In the genomic region with DNA sequence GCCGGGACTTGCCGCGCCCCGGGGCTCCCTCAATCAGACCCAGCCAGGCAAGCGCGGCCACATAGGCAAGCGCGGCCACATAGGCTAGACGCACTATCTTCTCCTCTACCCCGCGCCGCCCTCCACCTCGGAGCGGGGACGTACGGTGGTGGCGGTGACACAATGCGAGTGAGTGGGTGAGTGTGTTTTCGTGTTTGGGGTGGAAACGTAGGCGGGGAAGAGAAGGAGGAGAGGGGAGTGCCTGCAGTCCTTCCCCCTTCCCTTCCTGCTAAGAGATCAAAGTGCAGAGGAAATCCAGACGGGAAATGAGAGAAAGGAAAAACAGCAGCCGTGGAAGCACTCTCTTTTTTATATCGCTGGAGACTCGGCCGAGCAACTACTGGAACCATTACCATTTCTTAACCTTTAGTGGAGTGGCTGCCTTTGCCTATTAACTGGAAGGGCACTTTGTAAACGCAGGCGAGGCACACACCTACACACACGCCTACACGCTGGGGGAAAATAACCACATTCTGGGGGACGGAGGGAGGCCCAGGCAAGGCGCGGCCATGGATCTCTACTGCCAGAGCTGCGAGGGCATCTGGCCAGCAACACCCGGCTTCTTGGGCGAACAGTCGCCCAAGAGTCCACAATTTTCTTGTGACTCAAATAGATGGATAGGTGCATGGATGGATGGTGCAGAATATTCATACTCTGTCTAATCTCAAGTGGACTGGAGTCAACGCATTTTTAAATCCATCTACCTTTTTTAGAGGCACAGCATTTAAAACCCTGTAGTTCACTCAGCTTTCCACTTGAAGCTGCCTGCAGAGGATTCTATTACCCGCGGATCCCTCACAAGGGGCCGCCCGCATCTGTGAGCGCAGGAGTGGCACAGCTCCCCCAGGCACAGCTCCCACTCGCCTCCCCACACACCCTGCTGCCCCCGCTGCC, we compare ENCODE assay signal across 8 cellular contexts. TPM values are rescaled to one million over a fixed set of nuclear protein-coding genes. Genes with fewer than 3 reads are reported as not detected.
DNase-seq lines count a peak whose midpoint lies in the region; ATAC-seq, FAIRE-seq and TF ChIP-seq lines count a peak whose summit lies in the region.

No MANE protein-coding gene starts in this region.

- TF ChIP-seq CTCF in Calu3 (IDR thresholded peaks at IDR 0.05; ENCODE audit: unreplicated experiment) (no peak), astrocyte (IDR thresholded peaks at IDR 0.05; ENCODE audit: insufficient read depth, low read depth, low read length) (no peak), retinal pigment epithelial cell (conservative IDR thresholded peaks at IDR 0.05; ENCODE audit: low read depth, low read length) (peak; percentile 1)

- no TSS peak for BruUV-seq in Calu3 (replicated peaks; lab: Mats Ljungman, UMichigan)

- H3K4me2 ChIP-seq in astrocyte (ENCODE audit: low read length): peak overlapping the region; percentile 92

- peak overlapping the region; percentile 93 for H3K4me3 Mint-ChIP-seq in Calu3 (ENCODE audit: low read depth, unreplicated experiment)
- H3K4me3 Mint-ChIP-seq in astrocyte (ENCODE audit: unreplicated experiment): peak overlapping the region; percentile 95

- no peaks in the 10 kb centered on the region for H3K27me3 Mint-ChIP-seq in Calu3 (ENCODE audit: unreplicated experiment)
- H3K27me3 Mint-ChIP-seq in astrocyte (ENCODE audit: low read depth, unreplicated experiment): no peaks in the 10 kb centered on the region

- DNase-seq in Calu3: peak; percentile 67
- DNase-seq in NCI-H1694 (lab: John Stamatoyannopoulos, UW): peak; percentile 31
- peak; percentile 69 for DNase-seq in astrocyte (ENCODE audit: low read depth)
- peak; percentile 46 to 55 for DNase-seq in hippocampal formation (lab: John Stamatoyannopoulos, UW)
- no peak for DNase-seq in retinal pigment epithelial cell (ENCODE audit: low read depth)
- DNase-seq in NCI-H128 (lab: John Stamatoyannopoulos, UW; ENCODE audit: unreplicated experiment): no peak
- DNase-seq in activated T-cell treated with anti-CD3 and anti-CD28 coated beads for 4 hours: no peak

- H3K9ac ChIP-seq in astrocyte (ENCODE audit: low read length): peak overlapping the region; percentile 98

- peaks cover 20% of the 10 kb centered on the region for H3K4me1 Mint-ChIP-seq in Calu3 (ENCODE audit: low read depth, unreplicated experiment)
- peaks cover 28% of the 10 kb centered on the region for H3K4me1 Mint-ChIP-seq in astrocyte (ENCODE audit: low read depth, unreplicated experiment)

- ATAC-seq in GM18498 (IDR thresholded peaks at IDR 0.05; ENCODE audit: unreplicated experiment): no peak

- H3K36me3 Mint-ChIP-seq in Calu3 (ENCODE audit: insufficient read depth, unreplicated experiment) (peaks cover 26% of the 10 kb centered on the region), astrocyte (ENCODE audit: low read depth, unreplicated experiment) (no peaks in the 10 kb centered on the region)

- H3K79me2 ChIP-seq in astrocyte (ENCODE audit: insufficient read depth, low read length): peaks cover 90% of the 10 kb centered on the region

- FAIRE-seq in astrocyte (lab: Jason Lieb, UNC): no peak

- H3K4me3 ChIP-seq in astrocyte (ENCODE audit: insufficient read depth, low read depth, low read length) (peak overlapping the region; percentile 76), retinal pigment epithelial cell (ENCODE audit: low read length) (peak overlapping the region; percentile 84)

- H3K27ac Mint-ChIP-seq in Calu3 (ENCODE audit: unreplicated experiment): peak overlapping the region; percentile 88
- H3K27ac Mint-ChIP-seq in astrocyte (ENCODE audit: unreplicated experiment): peak overlapping the region; percentile 98

- CTCF ChIA-PET in Calu3 (lab: Charles Lee): interaction anchor here (0.6 kb wide), 1 partner anchor 178 kb away, joined by 6 read pairs; no protein-coding TSS in a partner anchor

- no peaks in the 10 kb centered on the region for H3K36me3 ChIP-seq in astrocyte (ENCODE audit: insufficient read depth, low read length)

- H2AFZ ChIP-seq in astrocyte (ENCODE audit: low read depth, low read length): peak overlapping the region; percentile 12

- no peaks in the 10 kb centered on the region for H4K20me1 ChIP-seq in astrocyte (ENCODE audit: insufficient read depth, low read length)

- intact Hi-C loops in Calu3 (cut with micrococcal nuclease; ENCODE audit: unreplicated experiment): no loop called here

- no peaks in the 10 kb centered on the region for H3K27me3 ChIP-seq in astrocyte (ENCODE audit: insufficient read depth, low read length)

- no peaks in the 10 kb centered on the region for H3K9me3 ChIP-seq in astrocyte (ENCODE audit: insufficient read depth, low read depth, low read length)

- H3K9me3 Mint-ChIP-seq in Calu3 (ENCODE audit: low read depth, unreplicated experiment) (no peaks in the 10 kb centered on the region), astrocyte (ENCODE audit: unreplicated experiment) (peaks cover 1% of the 10 kb centered on the region)

- H3K4me1 ChIP-seq in astrocyte (ENCODE audit: insufficient read depth, low read length): peaks cover 36% of the 10 kb centered on the region

- H3K27ac ChIP-seq in astrocyte (ENCODE audit: low read depth, low read length): peak overlapping the region; percentile 92

RNA-seq across cellular contexts. Expression of a gene that starts 2.1 kb away (rescaled TPM):
- 0.07 and 0.24 TPM in 2 replicates for total RNA-seq in Calu3 (2022)
- 226 and 284 TPM in 2 replicates for total RNA-seq in astrocyte

Comparison
In these comparisons a context has a peak if more than half of its experiments do, and no peak if none do; other contexts are left out.
1. DNase-seq: peak in Calu3 (single experiment), NCI-H1694 (single experiment), astrocyte (single experiment) and hippocampal formation (2 of 2); none in retinal pigment epithelial cell (single experiment), NCI-H128 (single experiment) and activated T-cell treated with anti-CD3 and anti-CD28 coated beads for 4 hours (single experiment).
2. RNA of a gene that starts 2.1 kb away (total RNA-seq): 226 to 284 TPM in astrocyte; 0.07 to 0.24 TPM in Calu3; every median in the first group is over 100 times any median in the second.